ENCODE assay signal across 15 cellular contexts in genomic region chr17:76640550-76641380, GRCh38. TPM values are rescaled to one million over a fixed set of nuclear protein-coding genes. Genes with fewer than 3 reads are reported as not detected.
DNase-seq lines count a peak whose midpoint lies in the region; ATAC-seq and TF ChIP-seq lines count a peak whose summit lies in the region.
"Had no signal": no experiment of that assay in that cellular context is flagged by ENCODE, and none has a peak within 500 bp of the region (broad histone marks: within the 10 kb centered on the region; RNA-seq: fewer than 3 reads in every experiment).

No MANE protein-coding gene starts in this region.

- no peaks in the 10 kb centered on the region for H3K36me3 ChIP-seq in CD8-positive, alpha-beta memory T cell (ENCODE audit: insufficient read depth, low read length)
- H3K36me3 ChIP-seq: brain microvascular endothelial cell had no signal

- H3K27ac Mint-ChIP-seq in CD8-positive, alpha-beta memory T cell: peak overlapping the region in 1 of 8 donors; percentile 12
- peak overlapping the region; percentile 31 to 83 (median 82) for H3K27ac Mint-ChIP-seq in nephron
- H3K27ac Mint-ChIP-seq: stimulated activated effector memory CD8-positive, alpha-beta T cell treated with anti-CD3 and anti-CD28 coated beads, Interleukin-12 subunit alpha, Interleukin-12 subunit beta, amount 100 ng/mL, for 72 hours had no signal

- peaks cover 15% of the 10 kb centered on the region for H3K4me1 ChIP-seq in CD8-positive, alpha-beta memory T cell (ENCODE audit: insufficient read depth, low read length)

- H3K4me3 Mint-ChIP-seq in CD8-positive, alpha-beta memory T cell: no peak overlapping the region
- peak overlapping the region in 1 of 3 experiments; percentile 15 for H3K4me3 Mint-ChIP-seq in nephron
- H3K4me3 Mint-ChIP-seq: H9; stimulated activated effector memory CD8-positive, alpha-beta T cell treated with anti-CD3 and anti-CD28 coated beads, Interleukin-12 subunit alpha, Interleukin-12 subunit beta, amount 100 ng/mL, for 72 hours had no signal

- H3K36me3 Mint-ChIP-seq in CD8-positive, alpha-beta memory T cell: peaks cover 0 to 5% (median 0%) of the 10 kb centered on the region in 3 donors
- H3K36me3 Mint-ChIP-seq in nephron (ENCODE audit: low read depth): no peaks in the 10 kb centered on the region
- H3K36me3 Mint-ChIP-seq: stimulated activated effector memory CD8-positive, alpha-beta T cell treated with anti-CD3 and anti-CD28 coated beads, Interleukin-12 subunit alpha, Interleukin-12 subunit beta, amount 100 ng/mL, for 72 hours had no signal

- TF ChIP-seq CTCF in choroid plexus epithelial cell (conservative IDR thresholded peaks at IDR 0.05; ENCODE audit: low read depth, low read length) (no peak), nephron (IDR thresholded peaks at IDR 0.05; ENCODE audit: unreplicated experiment in 3 of 3) (no peak)

- H3K4me1 Mint-ChIP-seq in CD8-positive, alpha-beta memory T cell: peaks cover 8 to 13% (median 12%) of the 10 kb centered on the region in 3 donors
- peaks cover 26% of the 10 kb centered on the region for H3K4me1 Mint-ChIP-seq in nephron
- H3K4me1 Mint-ChIP-seq: stimulated activated effector memory CD8-positive, alpha-beta T cell treated with anti-CD3 and anti-CD28 coated beads, Interleukin-12 subunit alpha, Interleukin-12 subunit beta, amount 100 ng/mL, for 72 hours had no signal

- H3K4me3 ChIP-seq in CD8-positive, alpha-beta memory T cell (ENCODE audit: low read length): no peak overlapping the region
- no peak overlapping the region for H3K4me3 ChIP-seq in choroid plexus epithelial cell (ENCODE audit: low read depth, low read length)
- H3K4me3 ChIP-seq: lung had no signal

- H3K27ac ChIP-seq in CD8-positive, alpha-beta memory T cell (ENCODE audit: low read depth, low read length): peak overlapping the region; percentile 63
- H3K27ac ChIP-seq: brain microvascular endothelial cell had no signal

- no peak for TF ChIP-seq POLR2A in GM18505 (IDR thresholded peaks at IDR 0.05; ENCODE audit: borderline replicate concordance, extremely low read depth, insufficient read depth, insufficient read length)

- H3K9me3 Mint-ChIP-seq in CD8-positive, alpha-beta memory T cell: peaks cover 0 to 4% (median under 1%) of the 10 kb centered on the region in 5 donors
- no peaks in the 10 kb centered on the region for H3K9me3 Mint-ChIP-seq in nephron
- H3K9me3 Mint-ChIP-seq: H9; stimulated activated effector memory CD8-positive, alpha-beta T cell treated with anti-CD3 and anti-CD28 coated beads, Interleukin-12 subunit alpha, Interleukin-12 subunit beta, amount 100 ng/mL, for 72 hours had no signal

- POLR2A ChIA-PET in CD8-positive, alpha-beta memory T cell (lab: Charles Lee): interaction anchor here (0.6 kb wide), 1 partner anchor 19 kb away, joined by 5 read pairs; no protein-coding TSS in a partner anchor

- CTCF ChIA-PET in CD8-positive, alpha-beta memory T cell (lab: Charles Lee): interaction anchor here (1.0 to 2.4 kb wide), 3 partner anchors 17 to 118 kb away, joined by 4 to 5 read pairs (median 4); no protein-coding TSS in a partner anchor

- ATAC-seq in GM18520 (IDR thresholded peaks at IDR 0.05; ENCODE audit: unreplicated experiment): no peak
- ATAC-seq in GM18505 (IDR thresholded peaks at IDR 0.05; ENCODE audit: unreplicated experiment): no peak
- ATAC-seq in GM18907 (IDR thresholded peaks at IDR 0.05; ENCODE audit: unreplicated experiment): no peak
- ATAC-seq: stimulated activated effector memory CD8-positive, alpha-beta T cell treated with anti-CD3 and anti-CD28 coated beads, Interleukin-12 subunit alpha, Interleukin-12 subunit beta, amount 100 ng/mL, for 72 hours had no signal

- H3K27me3 Mint-ChIP-seq in CD8-positive, alpha-beta memory T cell: peaks cover 5 to 19% of the 10 kb centered on the region in 2 donors
- H3K27me3 Mint-ChIP-seq in nephron (ENCODE audit: low read depth): no peaks in the 10 kb centered on the region

- DNase-seq in CD8-positive, alpha-beta memory T cell: no peak
- DNase-seq in MV-4-11 (lab: John Stamatoyannopoulos, UW) (peak; percentile 52), choroid plexus epithelial cell (ENCODE audit: low read depth) (peak; percentile 35)
- DNase-seq in activated CD8-positive, alpha-beta memory T cell treated with anti-CD3 and anti-CD28 coated beads for 24 hours: no peak
- DNase-seq: activated gamma-delta T cell, brain microvascular endothelial cell, H9, NCI-H1105 treated with DMSO at 0.1 percent for 48 hours had no signal

- no peaks in the 10 kb centered on the region for H3K9me3 ChIP-seq in CD8-positive, alpha-beta memory T cell (ENCODE audit: low read length)

- H3K27me3 ChIP-seq in CD8-positive, alpha-beta memory T cell (ENCODE audit: insufficient read depth, low read length, poor library complexity, severe bottlenecking): no peaks in the 10 kb centered on the region
- H3K27me3 ChIP-seq: brain microvascular endothelial cell had no signal

RNA-seq across cellular contexts. Expression of gene ST6GALNAC1, which starts 2.8 kb away (rescaled TPM):
- total RNA-seq in CD8-positive, alpha-beta memory T cell: under 1 TPM in 1 of 2 experiments, not detected in 1; 0.46 TPM
- 0.28 TPM for polyA plus RNA-seq in CD8-positive, alpha-beta memory T cell
- total RNA-seq: activated CD8-positive, alpha-beta memory T cell treated with anti-CD3 and anti-CD28 coated beads for 36 hours; H9 had no signal

RNA-seq across cellular contexts. Expression of gene ST6GALNAC2, which starts 55.1 kb away (rescaled TPM):
- total RNA-seq in CD8-positive, alpha-beta memory T cell: 1 to 10 TPM in 1 of 2 experiments, under 1 TPM in 1; 0.83 to 1.0 TPM
- polyA plus RNA-seq in CD8-positive, alpha-beta memory T cell: 2.9 TPM
- total RNA-seq: activated CD8-positive, alpha-beta memory T cell treated with anti-CD3 and anti-CD28 coated beads for 36 hours had no signal

Comparison
In these comparisons a context has a peak if more than half of its experiments do, and no peak if none do; other contexts are left out.
1. DNase-seq: peak in MV-4-11 (single experiment) and choroid plexus epithelial cell (single experiment); none in CD8-positive, alpha-beta memory T cell (0 of 5) and activated CD8-positive, alpha-beta memory T cell treated with anti-CD3 and anti-CD28 coated beads for 24 hours (single experiment).